In genomic region chr17:16073845-16074244, GRCh38 we compare ENCODE assay signal across 1 cellular context.
TF ChIP-seq lines count a peak whose summit lies in the region.

No MANE protein-coding gene starts in this region.

TF ChIP-seq in A549, 52 proteins besides CTCF, POLR2A, EP300 and RAD21 (continued from another document):
- no peak for TF ChIP-seq ATOH8 (CRISPR knock-in tag; IDR thresholded peaks at IDR 0.05; ENCODE audit: low read depth)
- no peak for TF ChIP-seq CBX8 (IDR thresholded peaks at IDR 0.05)
